ENCODE assay signal across 10 cellular contexts in genomic region chr2:65710779-65711295, GRCh38.
DNase-seq lines count a peak whose midpoint lies in the region; ATAC-seq and TF ChIP-seq lines count a peak whose summit lies in the region.
"Had no signal": no experiment of that assay in that cellular context is flagged by ENCODE, and none has a peak within 500 bp of the region (broad histone marks: within the 10 kb centered on the region; RNA-seq: fewer than 3 reads in every experiment).

No MANE protein-coding gene starts in this region.

- H3K9me3 ChIP-seq in HCT116 (ENCODE audit: control insufficient read depth in 1 of 2, insufficient read depth in 1 of 2, low read depth in 1 of 2, low read length in 2 of 2) = no peaks in the 10 kb centered on the region

- RAD21 ChIA-PET in HCT116 (lab: Charles Lee; ENCODE audit: low non-redundant PET in 1 of 2, low total read pairs in 2 of 2, uncharacterized antibody in 2 of 2, unreplicated experiment in 2 of 2) = no interaction called here

- no peak for TF ChIP-seq POLR2A in HCT116 (IDR thresholded peaks at IDR 0.05; ENCODE audit: borderline replicate concordance, extremely low read depth, insufficient read depth, insufficient read length)

- no peaks in the 10 kb centered on the region for H3K79me2 ChIP-seq in HCT116 (ENCODE audit: insufficient read depth, low read length)

- H2AFZ ChIP-seq in HCT116 (ENCODE audit: low read depth, low read length, poor library complexity, severe bottlenecking) = peak overlapping the region; percentile 23

- H4K20me1 ChIP-seq in HCT116 (ENCODE audit: insufficient read depth) = no peaks in the 10 kb centered on the region

- peak; percentile 7 for DNase-seq in DMS114 treated with DMSO at 0.1 percent for 48 hours (lab: John Stamatoyannopoulos, UW; ENCODE audit: unreplicated experiment)
- DNase-seq in HCT116 (ENCODE audit: low read depth, low spot score) = peak; percentile 48
- peak; percentile 37 for DNase-seq in RPMI7951 (ENCODE audit: low read depth)
- peak; percentile 19 for DNase-seq in iris pigment epithelial cell (ENCODE audit: low read depth)
- DNase-seq in HPDE6-E6E7 (ENCODE audit: extremely low spot score) = no peak
- DNase-seq in omental fat pad (ENCODE audit: low spot score) = no peak
- no peak for DNase-seq in left lobe of liver (ENCODE audit: low spot score)
- DNase-seq: naive thymus-derived CD4-positive, alpha-beta T cell; NCI-H1048 had no signal

- H3K9me2 ChIP-seq in HCT116 (ENCODE audit: insufficient read depth) = no peaks in the 10 kb centered on the region

- TF ChIP-seq CTCF in HCT116 (IDR thresholded peaks at IDR 0.05 in 2 of 3, conservative IDR thresholded peaks at IDR 0.05 in 1 of 3; ENCODE audit: borderline replicate concordance in 1 of 3, insufficient read depth in 1 of 3, low read depth in 2 of 3, low read length in 2 of 3) (peak; percentile 43 to 77 (median 69); a peak in 4 of 6 replicates), omental fat pad (IDR thresholded peaks at IDR 0.05) (no peak)

- H3K4me2 ChIP-seq in HCT116 (ENCODE audit: low read length) = peak overlapping the region; percentile 24

- CTCF ChIA-PET in HCT116 (lab: Charles Lee) = interaction anchor here (0.7 to 2.9 kb wide), 8 partner anchors 12 to 72 kb away, joined by 3 to 20 read pairs (median 4); no protein-coding TSS in a partner anchor

- ATAC-seq in HCT116 = peak; percentile 90
- ATAC-seq in GM21367 (IDR thresholded peaks at IDR 0.05; ENCODE audit: unreplicated experiment) = no peak
- ATAC-seq in omental fat pad (ENCODE audit: low FRiP score) = no peak
- ATAC-seq in left lobe of liver = no peak
- ATAC-seq: naive thymus-derived CD4-positive, alpha-beta T cell had no signal

- TF ChIP-seq RAD21 in HCT116 (IDR thresholded peaks at IDR 0.05; ENCODE audit: low read depth) = peak; percentile 47

- no peak overlapping the region for H3K9ac ChIP-seq in HCT116 (ENCODE audit: low read length)

- peaks cover 30% of the 10 kb centered on the region for H3K27me3 ChIP-seq in HCT116 (ENCODE audit: insufficient read depth, low read length)

- no TSS peak for BruUV-seq in HCT116 (replicated peaks; lab: Mats Ljungman, UMichigan)

- POLR2A ChIA-PET in HCT116 (lab: Charles Lee) = no interaction called here

- H3K36me3 ChIP-seq in HCT116 (ENCODE audit: control insufficient read depth in 1 of 2, insufficient read depth in 2 of 2, low read length in 2 of 2) = no peaks in the 10 kb centered on the region

- H3K27ac ChIP-seq in HCT116 (ENCODE audit: low read depth, low read length) = no peak overlapping the region

- H3K4me1 ChIP-seq in HCT116 (ENCODE audit: control insufficient read depth in 1 of 2, insufficient read depth in 2 of 2, low read length in 2 of 2) = peaks cover 0 to 8% of the 10 kb centered on the region in 2 experiments; a peak in 3 of 4 replicates

- no peak overlapping the region for H3K4me3 ChIP-seq in HCT116 (replicated peaks in 1 of 2; ENCODE audit: low read depth in 1 of 2, low read length in 2 of 2)

- intact Hi-C loops in HCT116 (cut with micrococcal nuclease) = loop anchor here (1.0 kb wide), 1 partner anchor 71 kb away; no protein-coding TSS in a partner anchor

TF ChIP-seq in HCT116, 20 proteins besides CTCF, POLR2A, EP300 and RAD21:
- TF ChIP-seq SP1 (IDR thresholded peaks at IDR 0.05; ENCODE audit: low read depth) (no peak), ZBTB33 (IDR thresholded peaks at IDR 0.05; ENCODE audit: extremely low read depth, insufficient replicate concordance, low read length) (no peak), CBX3 (IDR thresholded peaks at IDR 0.05; ENCODE audit: low read depth) (no peak), JUND (IDR thresholded peaks at IDR 0.05) (no peak), FOSL1 (IDR thresholded peaks at IDR 0.05; ENCODE audit: low read depth) (no peak), SRF (IDR thresholded peaks at IDR 0.05; ENCODE audit: low read depth) (no peak)

Comparison
In these comparisons a context has a peak if more than half of its experiments do, and no peak if none do; other contexts are left out.
1. DNase-seq: peak in DMS114 treated with DMSO at 0.1 percent for 48 hours (single experiment), HCT116 (single experiment), RPMI7951 (single experiment) and iris pigment epithelial cell (single experiment); none in HPDE6-E6E7 (single experiment), omental fat pad (single experiment) and left lobe of liver (single experiment).
2. CTCF ChIP-seq: peak in HCT116 (3 of 3); none in omental fat pad (0 of 3).